8 cellular contexts compared by ENCODE assay signal in the genomic region with DNA sequence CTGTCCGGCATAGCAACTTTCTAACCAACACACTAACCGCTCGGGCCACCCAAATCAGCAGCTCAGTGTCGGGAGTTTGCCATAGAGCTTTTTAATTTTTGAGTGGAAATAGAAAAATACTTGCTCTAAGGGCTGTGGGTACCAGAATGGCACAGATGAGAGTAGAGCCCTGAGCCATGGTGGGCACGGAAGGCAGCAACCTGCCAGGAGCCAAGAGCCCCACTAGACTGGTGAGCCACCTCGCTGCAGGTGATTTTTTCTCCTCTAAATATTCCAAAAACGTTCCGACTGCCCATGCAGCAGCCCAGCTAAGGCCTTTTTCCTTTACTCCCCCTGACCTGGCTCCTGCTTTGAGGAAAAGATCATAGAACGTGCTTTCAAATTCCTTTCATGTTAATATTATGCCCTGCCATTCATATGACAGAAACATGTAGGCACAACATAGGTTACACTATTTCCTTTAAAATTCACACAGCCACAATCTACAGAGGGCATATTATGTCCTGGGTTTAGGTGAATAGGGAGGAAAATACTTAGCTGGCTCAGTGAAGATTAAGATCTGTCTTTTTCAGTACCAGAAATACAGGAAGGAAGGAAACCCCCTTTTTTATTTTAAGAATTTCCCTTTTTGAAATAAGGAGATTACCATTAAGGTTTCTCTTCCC.
DNase-seq lines count a peak whose midpoint lies in the region; ATAC-seq and TF ChIP-seq lines count a peak whose summit lies in the region.
"Not testable (repeated sequence)": the region's sequence is repeated elsewhere in the genome, so short reads cannot be mapped to it uniquely, and the experiment has no call there.

No MANE protein-coding gene starts in this region.

- not testable (repeated sequence) for H3K79me2 ChIP-seq in OCI-LY3 (ENCODE audit: low read length)

- not testable (repeated sequence) for H2AFZ ChIP-seq in OCI-LY3 (ENCODE audit: low read depth, low read length)

- H3K4me1 ChIP-seq in BLaER1; naive thymus-derived CD4-positive, alpha-beta T cell (ENCODE audit: control insufficient read depth in 2 of 2, insufficient read depth in 2 of 2, low read length in 2 of 2): not testable (repeated sequence)
- H3K4me1 ChIP-seq in OCI-LY3 (ENCODE audit: low read length) = peaks cover 29% of the 10 kb centered on the region

- not testable (repeated sequence) for H3K9me3 ChIP-seq in BLaER1; OCI-LY3 (ENCODE audit: insufficient read depth, low read length); naive thymus-derived CD4-positive, alpha-beta T cell (ENCODE audit: control insufficient read depth in 2 of 3, low read length in 3 of 3)

- not testable (repeated sequence) for ATAC-seq in central memory CD8-positive, alpha-beta T cell (replicated peaks; ENCODE audit: extremely low read depth, poor library complexity, severe bottlenecking); naive thymus-derived CD4-positive, alpha-beta T cell
- peak; percentile 78 for ATAC-seq in stimulated activated naive CD8-positive, alpha-beta T cell treated with anti-CD3 and anti-CD28 coated beads, Interleukin-15, Interleukin-2, amounts not matched to agents 100 U/mL and 50 U/mL, for 24 hours

- H3K36me3 ChIP-seq in BLaER1; OCI-LY3 (replicated peaks; ENCODE audit: low read depth, low read length); naive thymus-derived CD4-positive, alpha-beta T cell (ENCODE audit: control insufficient read depth in 2 of 3, insufficient read depth in 3 of 3, low read length in 3 of 3): not testable (repeated sequence)

- intact Hi-C loops in activated CD4-positive, alpha-beta T cell treated with anti-CD3 and anti-CD28 coated beads, Interleukin-2, amount 10 ng/mL, durations not matched to agents 24 days and 14 days (cut with micrococcal nuclease); naive thymus-derived CD4-positive, alpha-beta T cell (cut with micrococcal nuclease): not testable (repeated sequence)

- H3K27me3 Mint-ChIP-seq in activated CD4-positive, alpha-beta T cell treated with anti-CD3 and anti-CD28 coated beads, Interleukin-2, amount 10 ng/mL, durations not matched to agents 24 days and 14 days; activated T-cell treated with anti-CD3 and anti-CD28 coated beads, Interleukin-2, amount 50 U/mL, for 24 hours; activated naive CD4-positive, alpha-beta T cell treated with anti-CD3 and anti-CD28 coated beads, Interleukin-2, amount 50 U/mL, for 24 hours; central memory CD8-positive, alpha-beta T cell; naive thymus-derived CD4-positive, alpha-beta T cell: not testable (repeated sequence)

- not testable (repeated sequence) for H3K4me3 ChIP-seq in BLaER1; naive thymus-derived CD4-positive, alpha-beta T cell (ENCODE audit: low read length)
- peak overlapping the region; percentile 3; the same call in 1 of the 2 replicates for H3K4me3 ChIP-seq in OCI-LY3 (ENCODE audit: low read length)

- not testable (repeated sequence) for H4K20me1 ChIP-seq in BLaER1; OCI-LY3 (ENCODE audit: insufficient read depth, low read length)

- H3K9ac ChIP-seq in BLaER1; OCI-LY3 (ENCODE audit: low read length): not testable (repeated sequence)

- not testable (repeated sequence) for DNase-seq in activated CD4-positive, alpha-beta T cell treated with anti-CD3 and anti-CD28 coated beads, Interleukin-2, amount 10 ng/mL, durations not matched to agents 24 days and 14 days; activated T-cell treated with anti-CD3 and anti-CD28 coated beads, Interleukin-2, amount 50 U/mL, for 24 hours; central memory CD8-positive, alpha-beta T cell (ENCODE audit: low spot score in 2 of 2); naive thymus-derived CD4-positive, alpha-beta T cell; stimulated activated naive CD8-positive, alpha-beta T cell treated with anti-CD3 and anti-CD28 coated beads, Interleukin-15, Interleukin-2, amounts not matched to agents 100 U/mL and 50 U/mL, for 24 hours

- peaks cover 29% of the 10 kb centered on the region for H3K4me1 Mint-ChIP-seq in activated CD4-positive, alpha-beta T cell treated with anti-CD3 and anti-CD28 coated beads, Interleukin-2, amount 10 ng/mL, durations not matched to agents 24 days and 14 days
- peaks cover 59% of the 10 kb centered on the region for H3K4me1 Mint-ChIP-seq in activated T-cell treated with anti-CD3 and anti-CD28 coated beads, Interleukin-2, amount 50 U/mL, for 24 hours (ENCODE audit: low read depth)
- H3K4me1 Mint-ChIP-seq in activated naive CD4-positive, alpha-beta T cell treated with anti-CD3 and anti-CD28 coated beads, Interleukin-2, amount 50 U/mL, for 24 hours = peaks cover 36% of the 10 kb centered on the region
- H3K4me1 Mint-ChIP-seq in central memory CD8-positive, alpha-beta T cell = peaks cover 31% of the 10 kb centered on the region
- H3K4me1 Mint-ChIP-seq in naive thymus-derived CD4-positive, alpha-beta T cell = peaks cover 6 to 29% (median 21%) of the 10 kb centered on the region in 7 donors

- not testable (repeated sequence) for TF ChIP-seq CTCF in OCI-LY3 (IDR thresholded peaks at IDR 0.05; ENCODE audit: low read depth, low read length)

- POLR2A ChIA-PET in naive thymus-derived CD4-positive, alpha-beta T cell (lab: Charles Lee) = not testable (repeated sequence)

- CTCF ChIA-PET in naive thymus-derived CD4-positive, alpha-beta T cell (lab: Charles Lee) = not testable (repeated sequence)

- H3K4me2 ChIP-seq in BLaER1 = peak overlapping the region; percentile 11; the same call in 1 of the 2 replicates
- peak overlapping the region; percentile 42 for H3K4me2 ChIP-seq in OCI-LY3 (ENCODE audit: low read length)

- peaks cover 12% of the 10 kb centered on the region for H3K36me3 Mint-ChIP-seq in activated CD4-positive, alpha-beta T cell treated with anti-CD3 and anti-CD28 coated beads, Interleukin-2, amount 10 ng/mL, durations not matched to agents 24 days and 14 days (ENCODE audit: low read depth)
- H3K36me3 Mint-ChIP-seq in activated T-cell treated with anti-CD3 and anti-CD28 coated beads, Interleukin-2, amount 50 U/mL, for 24 hours (ENCODE audit: low read depth); activated naive CD4-positive, alpha-beta T cell treated with anti-CD3 and anti-CD28 coated beads, Interleukin-2, amount 50 U/mL, for 24 hours; central memory CD8-positive, alpha-beta T cell (ENCODE audit: insufficient read depth): not testable (repeated sequence)
- peaks cover 0 to 18% (median 0%) of the 10 kb centered on the region in 5 donors for H3K36me3 Mint-ChIP-seq in naive thymus-derived CD4-positive, alpha-beta T cell

- peaks cover 20% of the 10 kb centered on the region for H3K9me3 Mint-ChIP-seq in activated CD4-positive, alpha-beta T cell treated with anti-CD3 and anti-CD28 coated beads, Interleukin-2, amount 10 ng/mL, durations not matched to agents 24 days and 14 days
- H3K9me3 Mint-ChIP-seq in activated T-cell treated with anti-CD3 and anti-CD28 coated beads, Interleukin-2, amount 50 U/mL, for 24 hours = peaks cover 10% of the 10 kb centered on the region
- not testable (repeated sequence) for H3K9me3 Mint-ChIP-seq in activated naive CD4-positive, alpha-beta T cell treated with anti-CD3 and anti-CD28 coated beads, Interleukin-2, amount 50 U/mL, for 24 hours; central memory CD8-positive, alpha-beta T cell
- H3K9me3 Mint-ChIP-seq in naive thymus-derived CD4-positive, alpha-beta T cell = peaks cover 0 to 15% (median 6%) of the 10 kb centered on the region in 11 donors

- not testable (repeated sequence) for H3K27ac ChIP-seq in BLaER1; naive thymus-derived CD4-positive, alpha-beta T cell (ENCODE audit: low read depth, low read length)
- peak overlapping the region; percentile 31; the same call in 1 of the 2 replicates for H3K27ac ChIP-seq in OCI-LY3 (ENCODE audit: low read length)

- H3K4me3 Mint-ChIP-seq in activated CD4-positive, alpha-beta T cell treated with anti-CD3 and anti-CD28 coated beads, Interleukin-2, amount 10 ng/mL, durations not matched to agents 24 days and 14 days = peak overlapping the region; percentile 50
- peak overlapping the region; percentile 43 for H3K4me3 Mint-ChIP-seq in activated T-cell treated with anti-CD3 and anti-CD28 coated beads, Interleukin-2, amount 50 U/mL, for 24 hours
- H3K4me3 Mint-ChIP-seq in activated naive CD4-positive, alpha-beta T cell treated with anti-CD3 and anti-CD28 coated beads, Interleukin-2, amount 50 U/mL, for 24 hours = peak overlapping the region; percentile 75
- peak overlapping the region; percentile 50 for H3K4me3 Mint-ChIP-seq in central memory CD8-positive, alpha-beta T cell
- H3K4me3 Mint-ChIP-seq in naive thymus-derived CD4-positive, alpha-beta T cell = peak overlapping the region in 4 of 10 donors; percentile 9 to 59 (median 43)

- not testable (repeated sequence) for H3K27me3 ChIP-seq in BLaER1; OCI-LY3 (ENCODE audit: low read depth, low read length); naive thymus-derived CD4-positive, alpha-beta T cell (ENCODE audit: control insufficient read depth in 2 of 2, insufficient read depth in 2 of 2, low read length in 2 of 2)

- H3K27ac Mint-ChIP-seq in activated CD4-positive, alpha-beta T cell treated with anti-CD3 and anti-CD28 coated beads, Interleukin-2, amount 10 ng/mL, durations not matched to agents 24 days and 14 days = peak overlapping the region; percentile 79
- H3K27ac Mint-ChIP-seq in activated T-cell treated with anti-CD3 and anti-CD28 coated beads, Interleukin-2, amount 50 U/mL, for 24 hours = peak overlapping the region; percentile 88
- peak overlapping the region; percentile 96 for H3K27ac Mint-ChIP-seq in activated naive CD4-positive, alpha-beta T cell treated with anti-CD3 and anti-CD28 coated beads, Interleukin-2, amount 50 U/mL, for 24 hours
- peak overlapping the region; percentile 92 for H3K27ac Mint-ChIP-seq in central memory CD8-positive, alpha-beta T cell (ENCODE audit: low read depth)
- peak overlapping the region in 6 of 9 donors; percentile 23 to 83 (median 60) for H3K27ac Mint-ChIP-seq in naive thymus-derived CD4-positive, alpha-beta T cell
